In genomic region chr12:127162307-127162706, GRCh38 we compare ENCODE assay signal across 1 cellular context.
A peak's percentile ranks its signal among the peaks of the same experiment; 100 is the strongest.
TF ChIP-seq lines count a peak whose summit lies in the region.

No MANE protein-coding gene starts in this region.

TF ChIP-seq in HCT116, 20 proteins besides CTCF, POLR2A, EP300 and RAD21:
- TF ChIP-seq SIN3A (IDR thresholded peaks at IDR 0.05; ENCODE audit: low read depth) (no peak), TCF7L2 (IDR thresholded peaks at IDR 0.05; ENCODE audit: borderline replicate concordance, extremely low read depth, insufficient read depth, insufficient read length) (no peak), ZFX (IDR thresholded peaks at IDR 0.05) (no peak), SP1 (IDR thresholded peaks at IDR 0.05; ENCODE audit: low read depth) (0 out of 2 replicates have a peak, but pooled peaks have one; percentile 24)
